ENCODE assay signal across 27 cellular contexts in genomic region chr5:2582507-2582906, GRCh38.
"Had no signal": no experiment of that assay in that cellular context is flagged by ENCODE, and none has a peak within 500 bp of the region (broad histone marks: within the 10 kb centered on the region; RNA-seq: fewer than 3 reads in every experiment).

No MANE protein-coding gene starts in this region.

- H3K27me3 ChIP-seq: foreskin keratinocyte, hepatocyte, ovary, suprapubic skin, thyroid gland had no signal

- H3K4me1 ChIP-seq: foreskin keratinocyte, gastroesophageal sphincter, heart left ventricle, psoas muscle, suprapubic skin, thyroid gland had no signal

- ATAC-seq: esophagus mucosa; foreskin keratinocyte; gastroesophageal sphincter; heart left ventricle; left lobe of liver; natural killer cell; psoas muscle; sciatic nerve; stimulated activated naive CD8-positive, alpha-beta T cell treated with anti-CD3 and anti-CD28 coated beads, Interleukin-15, amount 100 ng/mL, for 72 hours had no signal

- H3K36me3 ChIP-seq: gastroesophageal sphincter, heart left ventricle, ovary, suprapubic skin, thyroid gland had no signal

- H3K4me3 ChIP-seq: dorsolateral prefrontal cortex, gastroesophageal sphincter, heart left ventricle, hepatocyte, lung, ovary, psoas muscle, smooth muscle cell, suprapubic skin, thyroid gland had no signal

- FAIRE-seq: colon, kidney had no signal

- DNase-seq: dorsolateral prefrontal cortex; effector CD4-positive, alpha-beta T cell; foreskin keratinocyte; heart left ventricle; kidney; natural killer cell; occipital lobe; ovary; psoas muscle; stimulated activated CD4-positive, alpha-beta T cell treated with anti-CD3 and anti-CD28 coated beads, Interleukin-12 subunit alpha, Interleukin-12 subunit beta, amount 100 ng/mL, for 4 hours; stimulated activated CD4-positive, alpha-beta T cell treated with anti-CD3 and anti-CD28 coated beads, Interleukin-1b, Interleukin-23, amount 100 ng/mL, for 48 hours; stimulated activated CD4-positive, alpha-beta T cell treated with anti-CD3 and anti-CD28 coated beads, Interleukin-4, amount 100 ng/mL, for 1 hour; stimulated activated CD8-positive, alpha-beta memory T cell treated with anti-CD3 and anti-CD28 coated beads, Interleukin-4, amount 100 ng/mL, for 48 hours; stimulated activated naive CD4-positive, alpha-beta T cell; stimulated activated naive CD8-positive, alpha-beta T cell treated with anti-CD3 and anti-CD28 coated beads, Interleukin-15, amount 100 ng/mL, for 72 hours; thyroid gland; trophoblast cell had no signal

- H3K27ac ChIP-seq: dorsolateral prefrontal cortex, epithelial cell of prostate, foreskin keratinocyte, gastroesophageal sphincter, heart left ventricle, hepatocyte, ovary, psoas muscle, suprapubic skin, thyroid gland had no signal

- H3K9me3 ChIP-seq: gastroesophageal sphincter, heart left ventricle, ovary, psoas muscle, suprapubic skin, thyroid gland had no signal
